ENCODE assay signal across 1 cellular context in the genomic region with DNA sequence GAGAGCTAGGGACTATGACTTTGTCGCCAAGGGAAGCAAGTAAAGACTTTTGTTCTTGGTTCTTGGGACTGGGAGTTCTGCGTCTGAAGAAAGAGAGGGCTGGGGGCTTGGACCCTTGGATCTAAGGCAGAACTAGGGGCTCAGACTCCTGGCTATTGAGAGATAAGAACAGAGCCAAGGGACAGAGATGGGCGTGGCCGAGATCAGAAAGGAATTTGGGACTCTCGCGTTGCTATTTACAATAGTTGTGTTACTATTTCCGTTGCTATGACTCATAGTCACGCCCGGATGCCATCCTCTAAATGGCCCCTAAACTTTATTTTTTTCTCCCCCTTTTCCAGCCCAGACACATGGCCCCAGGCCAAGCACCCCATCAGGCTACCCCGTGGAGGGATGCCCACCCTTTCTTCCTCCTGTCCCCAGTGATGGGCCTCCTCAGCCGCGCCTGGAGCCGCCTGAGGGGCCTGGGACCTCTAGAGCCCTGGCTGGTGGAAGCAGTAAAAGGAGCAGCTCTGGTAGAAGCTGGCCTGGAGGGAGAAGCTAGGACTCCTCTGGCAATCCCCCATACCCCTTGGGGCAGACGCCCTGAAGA.
TF ChIP-seq lines count a peak whose summit lies in the region.

No MANE protein-coding gene starts in this region.

TF ChIP-seq in HepG2, 621 proteins besides CTCF, POLR2A, EP300 and RAD21 (continued from another document and continues in another):
- TF ChIP-seq ZNF552 (CRISPR knock-in tag; IDR thresholded peaks at IDR 0.05; ENCODE audit: borderline replicate concordance) (no peak), ZNF530 (CRISPR knock-in tag; IDR thresholded peaks at IDR 0.05; ENCODE audit: low read depth) (no peak), SP1 (IDR thresholded peaks at IDR 0.05) (no peak), SP1 (CRISPR knock-in tag; IDR thresholded peaks at IDR 0.05) (peak; percentile 38; the same call in 1 of the 2 replicates), ISL2 (CRISPR knock-in tag; IDR thresholded peaks at IDR 0.05) (peak; percentile 43; the same call in 1 of the 2 replicates), ZC3H13 (CRISPR knock-in tag; IDR thresholded peaks at IDR 0.05) (no peak), KLF16 (CRISPR knock-in tag; IDR thresholded peaks at IDR 0.05) (no peak), MED1 (CRISPR knock-in tag; IDR thresholded peaks at IDR 0.05) (peak; percentile 61; the same call in 1 of the 2 replicates), YEATS4 (CRISPR knock-in tag; IDR thresholded peaks at IDR 0.05; ENCODE audit: borderline replicate concordance) (no peak), ZNF160 (CRISPR knock-in tag; IDR thresholded peaks at IDR 0.05) (0 out of 2 replicates have a peak, but pooled peaks have one; percentile 9), HNF4G (IDR thresholded peaks at IDR 0.05; ENCODE audit: borderline replicate concordance, low read depth, low read length) (peak; percentile 13; the same call in 1 of the 2 replicates), HNF4G (CRISPR knock-in tag; IDR thresholded peaks at IDR 0.05; ENCODE audit: borderline replicate concordance, low read depth) (no peak), PPARG (CRISPR knock-in tag; conservative IDR thresholded peaks at IDR 0.05) (no peak), PAWR (CRISPR knock-in tag; IDR thresholded peaks at IDR 0.05; ENCODE audit: borderline replicate concordance) (no peak), ZNF790 (CRISPR knock-in tag; IDR thresholded peaks at IDR 0.05; ENCODE audit: borderline replicate concordance) (no peak), FOXC1 (CRISPR knock-in tag; IDR thresholded peaks at IDR 0.05; ENCODE audit: borderline replicate concordance) (no peak), ZNF331 (CRISPR knock-in tag; IDR thresholded peaks at IDR 0.05) (0 out of 2 replicates have a peak, but pooled peaks have one; percentile 26), RCOR2 (CRISPR knock-in tag; IDR thresholded peaks at IDR 0.05) (0 out of 2 replicates have a peak, but pooled peaks have one; percentile 20), ZFP37 (CRISPR knock-in tag; IDR thresholded peaks at IDR 0.05; ENCODE audit: borderline replicate concordance) (no peak), SPEN (CRISPR knock-in tag; IDR thresholded peaks at IDR 0.05; ENCODE audit: low read depth) (no peak), FOXA1 (IDR thresholded peaks at IDR 0.05) (no peak), FOXA1 (CRISPR knock-in tag; IDR thresholded peaks at IDR 0.05) (peak; percentile 90), ZNF792 (CRISPR knock-in tag; IDR thresholded peaks at IDR 0.05) (no peak), ASH2L (IDR thresholded peaks at IDR 0.05; ENCODE audit: insufficient read length, low read depth, low read length) (peak; percentile 63), CHD2 (IDR thresholded peaks at IDR 0.05; ENCODE audit: low read depth, low read length) (peak; percentile 85), MZF1 (CRISPR knock-in tag; IDR thresholded peaks at IDR 0.05; ENCODE audit: borderline replicate concordance) (no peak), SMAD3 (CRISPR knock-in tag; IDR thresholded peaks at IDR 0.05) (0 out of 2 replicates have a peak, but pooled peaks have one; percentile 8), RFX1 (IDR thresholded peaks at IDR 0.05) (peak; percentile 66), MAFF (IDR thresholded peaks at IDR 0.05; ENCODE audit: low read depth, low read length) (no peak), ZSCAN9 (CRISPR knock-in tag; IDR thresholded peaks at IDR 0.05; ENCODE audit: borderline replicate concordance) (no peak), SAFB2 (CRISPR knock-in tag; IDR thresholded peaks at IDR 0.05; ENCODE audit: borderline replicate concordance, low read depth) (0 out of 2 replicates have a peak, but pooled peaks have one; percentile 6), ZNF543 (CRISPR knock-in tag; IDR thresholded peaks at IDR 0.05) (no peak), ZNF256 (CRISPR knock-in tag; conservative IDR thresholded peaks at IDR 0.05) (no peak), POGZ (CRISPR knock-in tag; IDR thresholded peaks at IDR 0.05) (no peak), ZNF235 (CRISPR knock-in tag; IDR thresholded peaks at IDR 0.05; ENCODE audit: borderline replicate concordance) (no peak), KAT2B (IDR thresholded peaks at IDR 0.05; ENCODE audit: borderline replicate concordance, low read depth, low read length) (no peak), SRSF9 (IDR thresholded peaks at IDR 0.05; ENCODE audit: borderline replicate concordance, insufficient read depth, low read depth, low read length, poor library complexity, severe bottlenecking) (no peak), GABPA (IDR thresholded peaks at IDR 0.05; ENCODE audit: low read depth, low read length) (no peak), GABPA (CRISPR knock-in tag; IDR thresholded peaks at IDR 0.05; ENCODE audit: low read depth) (peak; percentile 67), FLYWCH1 (CRISPR knock-in tag; IDR thresholded peaks at IDR 0.05) (no peak), ZNF17 (CRISPR knock-in tag; IDR thresholded peaks at IDR 0.05) (no peak), ZNF878 (CRISPR knock-in tag; IDR thresholded peaks at IDR 0.05) (0 out of 2 replicates have a peak, but pooled peaks have one; percentile 12), ZNF747 (CRISPR knock-in tag; IDR thresholded peaks at IDR 0.05; ENCODE audit: borderline replicate concordance) (no peak)
- TF ChIP-seq, protein P1, sequence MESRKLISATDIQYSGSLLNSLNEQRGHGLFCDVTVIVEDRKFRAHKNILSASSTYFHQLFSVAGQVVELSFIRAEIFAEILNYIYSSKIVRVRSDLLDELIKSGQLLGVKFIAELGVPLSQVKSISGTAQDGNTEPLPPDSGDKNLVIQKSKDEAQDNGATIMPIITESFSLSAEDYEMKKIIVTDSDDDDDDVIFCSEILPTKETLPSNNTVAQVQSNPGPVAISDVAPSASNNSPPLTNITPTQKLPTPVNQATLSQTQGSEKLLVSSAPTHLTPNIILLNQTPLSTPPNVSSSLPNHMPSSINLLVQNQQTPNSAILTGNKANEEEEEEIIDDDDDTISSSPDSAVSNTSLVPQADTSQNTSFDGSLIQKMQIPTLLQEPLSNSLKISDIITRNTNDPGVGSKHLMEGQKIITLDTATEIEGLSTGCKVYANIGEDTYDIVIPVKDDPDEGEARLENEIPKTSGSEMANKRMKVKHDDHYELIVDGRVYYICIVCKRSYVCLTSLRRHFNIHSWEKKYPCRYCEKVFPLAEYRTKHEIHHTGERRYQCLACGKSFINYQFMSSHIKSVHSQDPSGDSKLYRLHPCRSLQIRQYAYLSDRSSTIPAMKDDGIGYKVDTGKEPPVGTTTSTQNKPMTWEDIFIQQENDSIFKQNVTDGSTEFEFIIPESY (CRISPR knock-in tag; IDR thresholded peaks at IDR 0.05): no peak
- TF ChIP-seq, protein P2, sequence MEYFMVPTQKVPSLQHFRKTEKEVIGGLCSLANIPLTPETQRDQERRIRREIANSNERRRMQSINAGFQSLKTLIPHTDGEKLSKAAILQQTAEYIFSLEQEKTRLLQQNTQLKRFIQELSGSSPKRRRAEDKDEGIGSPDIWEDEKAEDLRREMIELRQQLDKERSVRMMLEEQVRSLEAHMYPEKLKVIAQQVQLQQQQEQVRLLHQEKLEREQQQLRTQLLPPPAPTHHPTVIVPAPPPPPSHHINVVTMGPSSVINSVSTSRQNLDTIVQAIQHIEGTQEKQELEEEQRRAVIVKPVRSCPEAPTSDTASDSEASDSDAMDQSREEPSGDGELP (IDR thresholded peaks at IDR 0.05; ENCODE audit: borderline replicate concordance, low read depth): no peak
- TF ChIP-seq, protein P3, sequence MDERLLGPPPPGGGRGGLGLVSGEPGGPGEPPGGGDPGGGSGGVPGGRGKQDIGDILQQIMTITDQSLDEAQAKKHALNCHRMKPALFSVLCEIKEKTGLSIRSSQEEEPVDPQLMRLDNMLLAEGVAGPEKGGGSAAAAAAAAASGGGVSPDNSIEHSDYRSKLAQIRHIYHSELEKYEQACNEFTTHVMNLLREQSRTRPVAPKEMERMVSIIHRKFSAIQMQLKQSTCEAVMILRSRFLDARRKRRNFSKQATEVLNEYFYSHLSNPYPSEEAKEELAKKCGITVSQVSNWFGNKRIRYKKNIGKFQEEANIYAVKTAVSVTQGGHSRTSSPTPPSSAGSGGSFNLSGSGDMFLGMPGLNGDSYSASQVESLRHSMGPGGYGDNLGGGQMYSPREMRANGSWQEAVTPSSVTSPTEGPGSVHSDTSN (CRISPR knock-in tag; IDR thresholded peaks at IDR 0.05): no peak
- TF ChIP-seq, protein P4, sequence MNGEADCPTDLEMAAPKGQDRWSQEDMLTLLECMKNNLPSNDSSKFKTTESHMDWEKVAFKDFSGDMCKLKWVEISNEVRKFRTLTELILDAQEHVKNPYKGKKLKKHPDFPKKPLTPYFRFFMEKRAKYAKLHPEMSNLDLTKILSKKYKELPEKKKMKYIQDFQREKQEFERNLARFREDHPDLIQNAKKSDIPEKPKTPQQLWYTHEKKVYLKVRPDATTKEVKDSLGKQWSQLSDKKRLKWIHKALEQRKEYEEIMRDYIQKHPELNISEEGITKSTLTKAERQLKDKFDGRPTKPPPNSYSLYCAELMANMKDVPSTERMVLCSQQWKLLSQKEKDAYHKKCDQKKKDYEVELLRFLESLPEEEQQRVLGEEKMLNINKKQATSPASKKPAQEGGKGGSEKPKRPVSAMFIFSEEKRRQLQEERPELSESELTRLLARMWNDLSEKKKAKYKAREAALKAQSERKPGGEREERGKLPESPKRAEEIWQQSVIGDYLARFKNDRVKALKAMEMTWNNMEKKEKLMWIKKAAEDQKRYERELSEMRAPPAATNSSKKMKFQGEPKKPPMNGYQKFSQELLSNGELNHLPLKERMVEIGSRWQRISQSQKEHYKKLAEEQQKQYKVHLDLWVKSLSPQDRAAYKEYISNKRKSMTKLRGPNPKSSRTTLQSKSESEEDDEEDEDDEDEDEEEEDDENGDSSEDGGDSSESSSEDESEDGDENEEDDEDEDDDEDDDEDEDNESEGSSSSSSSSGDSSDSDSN (CRISPR knock-in tag; IDR thresholded peaks at IDR 0.05): no peak
- TF ChIP-seq, protein P5, sequence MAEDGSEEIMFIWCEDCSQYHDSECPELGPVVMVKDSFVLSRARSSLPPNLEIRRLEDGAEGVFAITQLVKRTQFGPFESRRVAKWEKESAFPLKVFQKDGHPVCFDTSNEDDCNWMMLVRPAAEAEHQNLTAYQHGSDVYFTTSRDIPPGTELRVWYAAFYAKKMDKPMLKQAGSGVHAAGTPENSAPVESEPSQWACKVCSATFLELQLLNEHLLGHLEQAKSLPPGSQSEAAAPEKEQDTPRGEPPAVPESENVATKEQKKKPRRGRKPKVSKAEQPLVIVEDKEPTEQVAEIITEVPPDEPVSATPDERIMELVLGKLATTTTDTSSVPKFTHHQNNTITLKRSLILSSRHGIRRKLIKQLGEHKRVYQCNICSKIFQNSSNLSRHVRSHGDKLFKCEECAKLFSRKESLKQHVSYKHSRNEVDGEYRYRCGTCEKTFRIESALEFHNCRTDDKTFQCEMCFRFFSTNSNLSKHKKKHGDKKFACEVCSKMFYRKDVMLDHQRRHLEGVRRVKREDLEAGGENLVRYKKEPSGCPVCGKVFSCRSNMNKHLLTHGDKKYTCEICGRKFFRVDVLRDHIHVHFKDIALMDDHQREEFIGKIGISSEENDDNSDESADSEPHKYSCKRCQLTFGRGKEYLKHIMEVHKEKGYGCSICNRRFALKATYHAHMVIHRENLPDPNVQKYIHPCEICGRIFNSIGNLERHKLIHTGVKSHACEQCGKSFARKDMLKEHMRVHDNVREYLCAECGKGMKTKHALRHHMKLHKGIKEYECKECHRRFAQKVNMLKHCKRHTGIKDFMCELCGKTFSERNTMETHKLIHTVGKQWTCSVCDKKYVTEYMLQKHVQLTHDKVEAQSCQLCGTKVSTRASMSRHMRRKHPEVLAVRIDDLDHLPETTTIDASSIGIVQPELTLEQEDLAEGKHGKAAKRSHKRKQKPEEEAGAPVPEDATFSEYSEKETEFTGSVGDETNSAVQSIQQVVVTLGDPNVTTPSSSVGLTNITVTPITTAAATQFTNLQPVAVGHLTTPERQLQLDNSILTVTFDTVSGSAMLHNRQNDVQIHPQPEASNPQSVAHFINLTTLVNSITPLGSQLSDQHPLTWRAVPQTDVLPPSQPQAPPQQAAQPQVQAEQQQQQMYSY (CRISPR knock-in tag; IDR thresholded peaks at IDR 0.05): no peak
- TF ChIP-seq, protein P6, sequence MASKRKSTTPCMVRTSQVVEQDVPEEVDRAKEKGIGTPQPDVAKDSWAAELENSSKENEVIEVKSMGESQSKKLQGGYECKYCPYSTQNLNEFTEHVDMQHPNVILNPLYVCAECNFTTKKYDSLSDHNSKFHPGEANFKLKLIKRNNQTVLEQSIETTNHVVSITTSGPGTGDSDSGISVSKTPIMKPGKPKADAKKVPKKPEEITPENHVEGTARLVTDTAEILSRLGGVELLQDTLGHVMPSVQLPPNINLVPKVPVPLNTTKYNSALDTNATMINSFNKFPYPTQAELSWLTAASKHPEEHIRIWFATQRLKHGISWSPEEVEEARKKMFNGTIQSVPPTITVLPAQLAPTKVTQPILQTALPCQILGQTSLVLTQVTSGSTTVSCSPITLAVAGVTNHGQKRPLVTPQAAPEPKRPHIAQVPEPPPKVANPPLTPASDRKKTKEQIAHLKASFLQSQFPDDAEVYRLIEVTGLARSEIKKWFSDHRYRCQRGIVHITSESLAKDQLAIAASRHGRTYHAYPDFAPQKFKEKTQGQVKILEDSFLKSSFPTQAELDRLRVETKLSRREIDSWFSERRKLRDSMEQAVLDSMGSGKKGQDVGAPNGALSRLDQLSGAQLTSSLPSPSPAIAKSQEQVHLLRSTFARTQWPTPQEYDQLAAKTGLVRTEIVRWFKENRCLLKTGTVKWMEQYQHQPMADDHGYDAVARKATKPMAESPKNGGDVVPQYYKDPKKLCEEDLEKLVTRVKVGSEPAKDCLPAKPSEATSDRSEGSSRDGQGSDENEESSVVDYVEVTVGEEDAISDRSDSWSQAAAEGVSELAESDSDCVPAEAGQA (IDR thresholded peaks at IDR 0.05; ENCODE audit: low read depth): no peak
- TF ChIP-seq, protein P6 (CRISPR knock-in tag; IDR thresholded peaks at IDR 0.05; ENCODE audit: borderline replicate concordance): no peak
- TF ChIP-seq, protein P7, sequence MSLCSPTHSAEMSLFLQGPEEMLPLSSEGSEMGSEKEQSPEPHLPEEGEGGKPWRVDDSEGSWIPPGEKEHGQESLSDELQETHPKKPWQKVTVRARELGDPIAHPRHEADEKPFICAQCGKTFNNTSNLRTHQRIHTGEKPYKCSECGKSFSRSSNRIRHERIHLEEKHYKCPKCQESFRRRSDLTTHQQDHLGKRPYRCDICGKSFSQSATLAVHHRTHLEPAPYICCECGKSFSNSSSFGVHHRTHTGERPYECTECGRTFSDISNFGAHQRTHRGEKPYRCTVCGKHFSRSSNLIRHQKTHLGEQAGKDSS (CRISPR knock-in tag; IDR thresholded peaks at IDR 0.05; ENCODE audit: borderline replicate concordance, low read depth): no peak
